Comparison of ENCODE assay signal across 10 cellular contexts in genomic region chr15:38514601-38515000, GRCh38. TPM values are rescaled to one million over a fixed set of nuclear protein-coding genes. Genes with fewer than 3 reads are reported as not detected.
DNase-seq lines count a peak whose midpoint lies in the region; ATAC-seq and TF ChIP-seq lines count a peak whose summit lies in the region.
"Had no signal": no experiment of that assay in that cellular context is flagged by ENCODE, and none has a peak within 500 bp of the region (broad histone marks: within the 10 kb centered on the region; RNA-seq: fewer than 3 reads in every experiment).

No MANE protein-coding gene starts in this region.

- H3K27ac Mint-ChIP-seq in activated T-cell treated with anti-CD3 and anti-CD28 coated beads, Interleukin-2, amount 50 U/mL, for 72 hours: peak overlapping the region; percentile 87
- H3K27ac Mint-ChIP-seq in activated CD4-positive, alpha-beta memory T cell treated with anti-CD3 and anti-CD28 coated beads for 36 hours: peak overlapping the region; percentile 58
- peak overlapping the region; percentile 76 for H3K27ac Mint-ChIP-seq in stimulated activated naive B cell treated with anti-CD40 and anti-IgM and Interleukin-4, amounts not matched to agents 10 μg/mL and 1 μg/mL and 100 μg/mL, for 72 hours

- no peak for TF ChIP-seq CTCF in Peyer's patch (IDR thresholded peaks at IDR 0.05)

- POLR2A ChIA-PET in activated CD4-positive, alpha-beta memory T cell treated with anti-CD3 and anti-CD28 coated beads for 36 hours (lab: Charles Lee): no interaction called here

- no peak overlapping the region for H3K4me3 Mint-ChIP-seq in activated T-cell treated with anti-CD3 and anti-CD28 coated beads, Interleukin-2, amount 50 U/mL, for 72 hours
- H3K4me3 Mint-ChIP-seq in activated CD4-positive, alpha-beta memory T cell treated with anti-CD3 and anti-CD28 coated beads for 36 hours: no peak overlapping the region
- H3K4me3 Mint-ChIP-seq in stimulated activated naive B cell treated with anti-CD40 and anti-IgM and Interleukin-4, amounts not matched to agents 10 μg/mL and 1 μg/mL and 100 μg/mL, for 72 hours: no peak overlapping the region

- no peaks in the 10 kb centered on the region for H3K27me3 ChIP-seq in Peyer's patch
- H3K27me3 ChIP-seq: ascending aorta had no signal

- CTCF ChIA-PET in activated CD4-positive, alpha-beta memory T cell treated with anti-CD3 and anti-CD28 coated beads for 36 hours (lab: Charles Lee): interaction anchor here (1.0 to 3.3 kb wide), 2 partner anchors 74 to 176 kb away, joined by 3 to 10 read pairs; no protein-coding TSS in a partner anchor

- H3K9me3 Mint-ChIP-seq in activated T-cell treated with anti-CD3 and anti-CD28 coated beads, Interleukin-2, amount 50 U/mL, for 72 hours: no peaks in the 10 kb centered on the region
- no peaks in the 10 kb centered on the region for H3K9me3 Mint-ChIP-seq in activated CD4-positive, alpha-beta memory T cell treated with anti-CD3 and anti-CD28 coated beads for 36 hours
- no peaks in the 10 kb centered on the region for H3K9me3 Mint-ChIP-seq in stimulated activated naive B cell treated with anti-CD40 and anti-IgM and Interleukin-4, amounts not matched to agents 10 μg/mL and 1 μg/mL and 100 μg/mL, for 72 hours

- H3K36me3 Mint-ChIP-seq in activated T-cell treated with anti-CD3 and anti-CD28 coated beads, Interleukin-2, amount 50 U/mL, for 72 hours (ENCODE audit: insufficient read depth in 2 of 2): peaks cover 26 to 49% of the 10 kb centered on the region in 2 donors
- peaks cover 79% of the 10 kb centered on the region for H3K36me3 Mint-ChIP-seq in activated CD4-positive, alpha-beta memory T cell treated with anti-CD3 and anti-CD28 coated beads for 36 hours
- H3K36me3 Mint-ChIP-seq in stimulated activated naive B cell treated with anti-CD40 and anti-IgM and Interleukin-4, amounts not matched to agents 10 μg/mL and 1 μg/mL and 100 μg/mL, for 72 hours: peaks cover 25% of the 10 kb centered on the region in 2 donors

- no peak for ATAC-seq in activated T-cell treated with anti-CD3 and anti-CD28 coated beads, Interleukin-2, amount 50 U/mL, for 72 hours (replicated peaks in 1 of 2)
- ATAC-seq in HG02885 (IDR thresholded peaks at IDR 0.05; ENCODE audit: poor library complexity, unreplicated experiment): peak; percentile 63
- peak; percentile 73 to 76 for ATAC-seq in stimulated activated naive B cell treated with anti-CD40 and anti-IgM and Interleukin-4, amounts not matched to agents 10 μg/mL and 1 μg/mL and 100 μg/mL, for 72 hours (replicated peaks)

- H3K27me3 Mint-ChIP-seq in activated T-cell treated with anti-CD3 and anti-CD28 coated beads, Interleukin-2, amount 50 U/mL, for 72 hours (ENCODE audit: low read depth): no peaks in the 10 kb centered on the region
- H3K27me3 Mint-ChIP-seq in activated CD4-positive, alpha-beta memory T cell treated with anti-CD3 and anti-CD28 coated beads for 36 hours: no peaks in the 10 kb centered on the region
- H3K27me3 Mint-ChIP-seq in stimulated activated naive B cell treated with anti-CD40 and anti-IgM and Interleukin-4, amounts not matched to agents 10 μg/mL and 1 μg/mL and 100 μg/mL, for 72 hours: no peaks in the 10 kb centered on the region

- H3K4me3 ChIP-seq in Peyer's patch: no peak overlapping the region
- H3K4me3 ChIP-seq: ascending aorta had no signal

- H3K36me3 ChIP-seq in Peyer's patch: no peaks in the 10 kb centered on the region
- H3K36me3 ChIP-seq: ascending aorta had no signal

- H3K4me1 Mint-ChIP-seq in activated T-cell treated with anti-CD3 and anti-CD28 coated beads, Interleukin-2, amount 50 U/mL, for 72 hours (ENCODE audit: low read depth): peaks cover 33% of the 10 kb centered on the region
- H3K4me1 Mint-ChIP-seq in activated CD4-positive, alpha-beta memory T cell treated with anti-CD3 and anti-CD28 coated beads for 36 hours (ENCODE audit: low read depth): peaks cover 35% of the 10 kb centered on the region
- peaks cover 7 to 10% of the 10 kb centered on the region in 2 donors for H3K4me1 Mint-ChIP-seq in stimulated activated naive B cell treated with anti-CD40 and anti-IgM and Interleukin-4, amounts not matched to agents 10 μg/mL and 1 μg/mL and 100 μg/mL, for 72 hours

- H3K27ac ChIP-seq in Peyer's patch: no peak overlapping the region
- H3K27ac ChIP-seq: ascending aorta had no signal

- intact Hi-C loops in activated CD4-positive, alpha-beta memory T cell treated with anti-CD3 and anti-CD28 coated beads for 36 hours (cut with micrococcal nuclease): no loop called here
- intact Hi-C loops in posterior cingulate gyrus (cut with DNase I): no loop called here

- no peak for TF ChIP-seq POLR2A in Peyer's patch (IDR thresholded peaks at IDR 0.05)

- H3K9me3 ChIP-seq in Peyer's patch: no peaks in the 10 kb centered on the region
- H3K9me3 ChIP-seq: ascending aorta had no signal

- no peaks in the 10 kb centered on the region for H3K4me1 ChIP-seq in Peyer's patch
- H3K4me1 ChIP-seq: ascending aorta had no signal

- no peak for DNase-seq in activated T-cell treated with anti-CD3 and anti-CD28 coated beads, Interleukin-2, amount 50 U/mL, for 72 hours
- DNase-seq in activated T-cell treated with anti-CD3 and anti-CD28 coated beads for 4 hours: no peak
- DNase-seq in activated CD4-positive, alpha-beta memory T cell treated with anti-CD3 and anti-CD28 coated beads for 36 hours: no peak
- DNase-seq in stimulated activated naive B cell treated with anti-CD40 and anti-IgM and Interleukin-4, amounts not matched to agents 10 μg/mL and 1 μg/mL and 100 μg/mL, for 72 hours: peak; percentile 3
- DNase-seq in Peyer's patch: no peak
- no peak for DNase-seq in stimulated activated CD8-positive, alpha-beta memory T cell treated with anti-CD3 and anti-CD28 coated beads, Interleukin-4, amount 100 ng/mL, for 48 hours
- DNase-seq in posterior cingulate gyrus: no peak
- DNase-seq: ACHN had no signal

RNA-seq across cellular contexts. Expression of gene RASGRP1, which starts 50.0 kb away (rescaled TPM):
- total RNA-seq in activated T-cell treated with anti-CD3 and anti-CD28 coated beads, Interleukin-2, amount 50 U/mL, for 72 hours: 100 to 1,000 TPM; 173 to 183 TPM
- 100 to 1,000 TPM; 167 to 174 TPM for total RNA-seq in activated CD4-positive, alpha-beta memory T cell treated with anti-CD3 and anti-CD28 coated beads for 36 hours
- total RNA-seq in Peyer's patch: 10 to 100 TPM in 1 of 4 donors, 1 to 10 TPM in 3; 1.6 to 10.7 (median 3.8) TPM
- total RNA-seq: ascending aorta had no signal

Comparison
In these comparisons a context has a peak if more than half of its experiments do, and no peak if none do; other contexts are left out.
1. ATAC-seq: peak in HG02885 (single experiment) and stimulated activated naive B cell treated with anti-CD40 and anti-IgM and Interleukin-4, amounts not matched to agents 10 μg/mL and 1 μg/mL and 100 μg/mL, for 72 hours (2 of 2); none in activated T-cell treated with anti-CD3 and anti-CD28 coated beads, Interleukin-2, amount 50 U/mL, for 72 hours (0 of 2).
2. RNA of gene RASGRP1, which starts 50.0 kb away (total RNA-seq): 173 to 183 TPM in activated T-cell treated with anti-CD3 and anti-CD28 coated beads, Interleukin-2, amount 50 U/mL, for 72 hours and 167 to 174 TPM in activated CD4-positive, alpha-beta memory T cell treated with anti-CD3 and anti-CD28 coated beads for 36 hours; 1.6 to 10.7 TPM in Peyer's patch; every median in the first group is over 10 times any median in the second.
3. Peak in every context shown above with its lines, with median percentiles within 50 percentile points of each other: H3K27ac Mint-ChIP-seq.